In genomic region chr1:60874703-60875102, GRCh38 we compare ENCODE assay signal across 14 cellular contexts.
DNase-seq lines count a peak whose midpoint lies in the region; ATAC-seq and TF ChIP-seq lines count a peak whose summit lies in the region.
"Had no signal": no experiment of that assay in that cellular context is flagged by ENCODE, and none has a peak within 500 bp of the region (broad histone marks: within the 10 kb centered on the region; RNA-seq: fewer than 3 reads in every experiment).

No MANE protein-coding gene starts in this region.

- no peaks in the 10 kb centered on the region for H3K27me3 ChIP-seq in GM23248 (replicated peaks; ENCODE audit: insufficient read depth)
- H3K27me3 ChIP-seq in hepatocyte = no peaks in the 10 kb centered on the region
- H3K27me3 ChIP-seq in MM.1S (replicated peaks; ENCODE audit: insufficient read depth, low read length) = no peaks in the 10 kb centered on the region
- H3K27me3 ChIP-seq: SJCRH30, testis had no signal

- TF ChIP-seq CTCF in hepatocyte (IDR thresholded peaks at IDR 0.05; ENCODE audit: poor library complexity) = no peak
- TF ChIP-seq CTCF in MM.1S (IDR thresholded peaks at IDR 0.05; ENCODE audit: low read length) = no peak

- H4K20me1 ChIP-seq in GM23248 (ENCODE audit: insufficient read depth) (no peaks in the 10 kb centered on the region), hepatocyte (ENCODE audit: insufficient read depth, poor library complexity, severe bottlenecking) (no peaks in the 10 kb centered on the region), MM.1S (ENCODE audit: insufficient read depth, low read length) (no peaks in the 10 kb centered on the region)

- peaks cover 20% of the 10 kb centered on the region for H3K27me3 Mint-ChIP-seq in activated T-helper 17 cell treated with anti-CD3 and anti-CD28 coated beads, Interleukin-2, amount 50 U/mL, for 72 hours
- peaks cover 4 to 8% of the 10 kb centered on the region in 2 donors for H3K27me3 Mint-ChIP-seq in T-cell

- H3K9me3 Mint-ChIP-seq in activated T-helper 17 cell treated with anti-CD3 and anti-CD28 coated beads, Interleukin-2, amount 50 U/mL, for 72 hours = no peaks in the 10 kb centered on the region
- no peaks in the 10 kb centered on the region for H3K9me3 Mint-ChIP-seq in T-cell
- H3K9me3 Mint-ChIP-seq: CD8-positive, alpha-beta T cell had no signal

- in situ Hi-C loops in GM23248 (cut with MboI) = no loop called here

- H3F3A ChIP-seq in GM23248 (ENCODE audit: insufficient read depth) (0 out of 2 replicates have a peak, but pooled peaks cover 9% of the 10 kb centered on the region), MM.1S (ENCODE audit: insufficient read depth, low read length) (no peaks in the 10 kb centered on the region)

- H3K4me2 ChIP-seq in GM23248 (ENCODE audit: unreplicated experiment) = no peak overlapping the region
- H3K4me2 ChIP-seq in hepatocyte = no peak overlapping the region
- no peak overlapping the region for H3K4me2 ChIP-seq in MM.1S (ENCODE audit: low read depth, low read length)

- DNase-seq in A172 (ENCODE audit: low spot score) (peak; percentile 30), GM23248 (peak; percentile 81), hepatocyte (ENCODE audit: low spot score) (peak; percentile 48), MM.1S (no peak), NCI-H1105 treated with DMSO at 0.1 percent for 48 hours (lab: John Stamatoyannopoulos, UW) (no peak), T-cell (no peak)
- DNase-seq: activated CD8-positive, alpha-beta memory T cell treated with anti-CD3 and anti-CD28 coated beads, Interleukin-2, amount 10 ng/mL, durations not matched to agents 7 days and 5 days; CD8-positive, alpha-beta T cell; NCI-H2029 treated with DMSO at 0.1 percent for 48 hours; testis had no signal

- WGBS in GM23248 (ENCODE audit: low coverage in 1 of 2, low lambda C conversion rate in 2 of 2, missing lambda C conversion rate in 2 of 2), 2 experiments = 13 to 16% methylated on average over 4 of the region's 4 CpGs
- WGBS in hepatocyte (ENCODE audit: low lambda C conversion rate, missing lambda C conversion rate) = 84% methylated on average over 4 of the region's 4 CpGs

- H3K4me3 ChIP-seq in GM23248 (no peak overlapping the region), hepatocyte (no peak overlapping the region), MM.1S (ENCODE audit: low read length) (no peak overlapping the region)
- H3K4me3 ChIP-seq: SJCRH30 had no signal

- H3K4me1 ChIP-seq in GM23248 (ENCODE audit: insufficient read depth) (peaks cover 12% of the 10 kb centered on the region), hepatocyte (ENCODE audit: insufficient read depth) (no peaks in the 10 kb centered on the region), MM.1S (ENCODE audit: low read length) (0 out of 2 replicates have a peak, but pooled peaks cover 5% of the 10 kb centered on the region)
- H3K4me1 ChIP-seq: SJCRH30, testis had no signal

- H3K79me2 ChIP-seq in GM23248 (ENCODE audit: insufficient read depth) (no peaks in the 10 kb centered on the region), hepatocyte (no peaks in the 10 kb centered on the region), MM.1S (ENCODE audit: low read length) (no peaks in the 10 kb centered on the region)

- no peaks in the 10 kb centered on the region for H3K36me3 Mint-ChIP-seq in activated T-helper 17 cell treated with anti-CD3 and anti-CD28 coated beads, Interleukin-2, amount 50 U/mL, for 72 hours (ENCODE audit: low read depth)
- no peaks in the 10 kb centered on the region for H3K36me3 Mint-ChIP-seq in T-cell
- H3K36me3 Mint-ChIP-seq: activated CD8-positive, alpha-beta memory T cell treated with anti-CD3 and anti-CD28 coated beads, Interleukin-2, amount 10 ng/mL, durations not matched to agents 7 days and 5 days; CD8-positive, alpha-beta T cell had no signal

- CTCF ChIA-PET in T-cell (lab: Charles Lee) = no interaction called here

- no peak overlapping the region for H3K9ac ChIP-seq in GM23248
- no peak overlapping the region for H3K9ac ChIP-seq in MM.1S (ENCODE audit: low read length)

- ATAC-seq in activated T-helper 17 cell treated with anti-CD3 and anti-CD28 coated beads, Interleukin-2, amount 50 U/mL, for 72 hours (replicated peaks) = peak; percentile 79
- no peak for ATAC-seq in GM21723 (IDR thresholded peaks at IDR 0.05; ENCODE audit: unreplicated experiment)
- ATAC-seq in T-cell (replicated peaks in 1 of 4) = no peak
- ATAC-seq: activated CD8-positive, alpha-beta memory T cell treated with anti-CD3 and anti-CD28 coated beads, Interleukin-2, amount 10 ng/mL, durations not matched to agents 7 days and 5 days; CD8-positive, alpha-beta T cell; left lobe of liver had no signal

- H2AFZ ChIP-seq in GM23248 = no peak overlapping the region
- H2AFZ ChIP-seq in hepatocyte = no peak overlapping the region
- no peak overlapping the region for H2AFZ ChIP-seq in MM.1S (ENCODE audit: low read length)

- H3K4me1 Mint-ChIP-seq in activated T-helper 17 cell treated with anti-CD3 and anti-CD28 coated beads, Interleukin-2, amount 50 U/mL, for 72 hours = no peaks in the 10 kb centered on the region
- no peaks in the 10 kb centered on the region for H3K4me1 Mint-ChIP-seq in T-cell
- H3K4me1 Mint-ChIP-seq: activated CD8-positive, alpha-beta memory T cell treated with anti-CD3 and anti-CD28 coated beads, Interleukin-2, amount 10 ng/mL, durations not matched to agents 7 days and 5 days had no signal

- H3K9me3 ChIP-seq in GM23248 (ENCODE audit: low read depth) (no peaks in the 10 kb centered on the region), hepatocyte (ENCODE audit: low read depth) (no peaks in the 10 kb centered on the region), MM.1S (replicated peaks; ENCODE audit: insufficient read depth, low read length) (no peaks in the 10 kb centered on the region)
- H3K9me3 ChIP-seq: SJCRH30, testis had no signal

- no peak overlapping the region for H3K27ac Mint-ChIP-seq in activated T-helper 17 cell treated with anti-CD3 and anti-CD28 coated beads, Interleukin-2, amount 50 U/mL, for 72 hours
- no peak overlapping the region for H3K27ac Mint-ChIP-seq in T-cell
- H3K27ac Mint-ChIP-seq: activated CD8-positive, alpha-beta memory T cell treated with anti-CD3 and anti-CD28 coated beads, Interleukin-2, amount 10 ng/mL, durations not matched to agents 7 days and 5 days; CD8-positive, alpha-beta T cell had no signal

- H3K27ac ChIP-seq in GM23248 (no peak overlapping the region), hepatocyte (no peak overlapping the region), MM.1S (ENCODE audit: low read length) (no peak overlapping the region)
- H3K27ac ChIP-seq: SJCRH30, testis had no signal

- H3K36me3 ChIP-seq in GM23248 (ENCODE audit: low read depth) (no peaks in the 10 kb centered on the region), hepatocyte (replicated peaks; ENCODE audit: insufficient read depth, low read depth) (no peaks in the 10 kb centered on the region), MM.1S (replicated peaks; ENCODE audit: insufficient read depth, low read length) (no peaks in the 10 kb centered on the region)
- H3K36me3 ChIP-seq: SJCRH30 had no signal

- POLR2A ChIA-PET in T-cell (lab: Charles Lee) = no interaction called here

- no peak overlapping the region for H3K4me3 Mint-ChIP-seq in activated T-helper 17 cell treated with anti-CD3 and anti-CD28 coated beads, Interleukin-2, amount 50 U/mL, for 72 hours
- no peak overlapping the region for H3K4me3 Mint-ChIP-seq in T-cell
- H3K4me3 Mint-ChIP-seq: activated CD8-positive, alpha-beta memory T cell treated with anti-CD3 and anti-CD28 coated beads, Interleukin-2, amount 10 ng/mL, durations not matched to agents 7 days and 5 days; CD8-positive, alpha-beta T cell had no signal

- H3K9me2 ChIP-seq in GM23248 (ENCODE audit: insufficient read depth) (no peaks in the 10 kb centered on the region), hepatocyte (replicated peaks; ENCODE audit: insufficient read depth) (no peaks in the 10 kb centered on the region), MM.1S (replicated peaks; ENCODE audit: insufficient read depth, low read length) (no peaks in the 10 kb centered on the region)

Comparison
In these comparisons a context has a peak if more than half of its experiments do, and no peak if none do; other contexts are left out.
1. DNase-seq: peak in A172 (single experiment), GM23248 (single experiment) and hepatocyte (single experiment); none in MM.1S (single experiment), NCI-H1105 treated with DMSO at 0.1 percent for 48 hours (single experiment) and T-cell (0 of 34).